ENCODE assay signal across 8 cellular contexts in the genomic region with DNA sequence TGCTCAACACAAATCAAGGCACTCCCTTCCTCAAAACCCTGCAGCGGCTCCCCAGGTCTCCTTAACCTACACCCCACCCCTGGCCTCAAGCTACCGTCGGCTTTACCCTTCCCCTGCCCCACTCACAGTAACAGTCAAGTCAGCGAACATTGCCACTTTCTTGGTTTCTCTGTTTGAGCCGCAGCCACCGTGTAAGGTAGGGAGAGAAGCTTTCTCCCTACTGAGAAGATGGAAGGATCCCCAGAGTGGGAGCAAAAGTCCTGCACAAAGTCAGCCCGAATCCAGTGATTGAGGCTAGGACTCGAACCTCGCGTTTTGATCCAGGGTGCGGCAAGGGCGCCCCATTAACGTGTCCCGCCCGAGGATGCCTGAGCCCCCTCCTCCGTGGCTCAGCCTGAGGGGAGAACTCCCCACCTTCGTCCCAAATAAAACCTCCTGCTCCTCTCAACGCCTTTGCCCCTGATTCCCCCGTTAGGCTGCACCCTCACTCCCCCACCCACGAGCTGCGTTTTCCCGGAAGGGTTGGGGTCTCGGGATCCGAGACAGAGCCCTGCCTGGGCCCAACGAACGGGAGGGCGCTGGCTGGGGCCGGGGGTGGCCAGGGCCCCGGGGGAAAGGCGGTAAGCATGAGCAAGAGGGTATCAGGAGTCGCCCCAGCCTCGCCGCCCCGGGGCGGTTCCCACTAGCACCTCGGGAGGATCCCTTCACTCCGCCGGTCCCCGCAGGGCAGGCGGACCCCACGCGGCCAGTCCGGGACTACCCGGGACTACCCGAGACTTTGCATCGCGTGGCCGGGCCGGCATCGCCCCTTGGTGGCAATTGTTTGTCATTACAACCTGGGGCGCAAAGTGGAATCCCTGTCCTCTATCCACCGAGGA. TPM values are rescaled to one million over a fixed set of nuclear protein-coding genes. Genes with fewer than 3 reads are reported as not detected.
DNase-seq lines count a peak whose midpoint lies in the region; ATAC-seq, FAIRE-seq and TF ChIP-seq lines count a peak whose summit lies in the region.

No MANE protein-coding gene starts in this region.

- H3K9me3 Mint-ChIP-seq in Caco-2 (ENCODE audit: unreplicated experiment), result no peaks in the 10 kb centered on the region

- H3K9me3 ChIP-seq in Caco-2 (no peaks in the 10 kb centered on the region), right atrium auricular region (no peaks in the 10 kb centered on the region)

- no TSS peak for BruUV-seq in Caco-2 (replicated peaks; lab: Mats Ljungman, UMichigan)

- H3K4me1 ChIP-seq in Caco-2, result peaks cover 11% of the 10 kb centered on the region
- peaks cover 0 to 8% of the 10 kb centered on the region in 2 donors for H3K4me1 ChIP-seq in right atrium auricular region

- H3K27ac ChIP-seq in right atrium auricular region, result no peak overlapping the region

- peak; percentile 75 for FAIRE-seq in HTR-8/SVneo (lab: Jason Lieb, UNC)

- H3K36me3 ChIP-seq in Caco-2 (ENCODE audit: control insufficient read depth, insufficient read depth, low read length) (no peaks in the 10 kb centered on the region), right atrium auricular region (no peaks in the 10 kb centered on the region)

- H3K4me3 ChIP-seq in Caco-2 (ENCODE audit: low read depth, low read length), result peak overlapping the region; percentile 17; the same call in 1 of the 2 replicates
- peak overlapping the region; percentile 19 to 40 for H3K4me3 ChIP-seq in right atrium auricular region

- H3K27ac Mint-ChIP-seq in Caco-2 (ENCODE audit: unreplicated experiment), result no peak overlapping the region

- ATAC-seq in HG03442 (IDR thresholded peaks at IDR 0.05; ENCODE audit: unreplicated experiment), result no peak

- H3K27me3 Mint-ChIP-seq in Caco-2 (ENCODE audit: insufficient read depth, unreplicated experiment), result peaks cover 3% of the 10 kb centered on the region

- intact Hi-C loops in Caco-2 (cut with micrococcal nuclease; ENCODE audit: unreplicated experiment), result loop anchor here (1.0 kb wide), 2 partner anchors 50 to 116 kb away; no protein-coding TSS in a partner anchor

- peak; percentile 84 to 98 for TF ChIP-seq CTCF in Caco-2 (IDR thresholded peaks at IDR 0.05; ENCODE audit: insufficient read depth in 1 of 2, low read depth in 1 of 2, low read length in 1 of 2, severe bottlenecking in 1 of 2, unreplicated experiment in 1 of 2)
- TF ChIP-seq CTCF in right atrium auricular region (IDR thresholded peaks at IDR 0.05), result peak; percentile 90 to 94

- H3K4me3 Mint-ChIP-seq in Caco-2 (ENCODE audit: unreplicated experiment), result peak overlapping the region; percentile 61

- no peaks in the 10 kb centered on the region for H3K36me3 Mint-ChIP-seq in Caco-2 (ENCODE audit: insufficient read depth, unreplicated experiment)

- DNase-seq in Caco-2 (peak; percentile 73 to 85), HTR-8/SVneo (ENCODE audit: insufficient read length, low spot score) (peak; percentile 84), SW480 (ENCODE audit: low spot score) (peak; percentile 28), amniotic epithelial cell (ENCODE audit: low read depth) (peak; percentile 32), right atrium auricular region (ENCODE audit: low spot score) (peak; percentile 72), putamen (ENCODE audit: low spot score) (peak; percentile 30), cerebellar nuclear complex (lab: John Stamatoyannopoulos, UW) (no peak)

- H3K27me3 ChIP-seq in Caco-2 (replicated peaks; ENCODE audit: control insufficient read depth, insufficient read depth, low read length) (no peaks in the 10 kb centered on the region), right atrium auricular region (peaks cover 0 to 3% of the 10 kb centered on the region in 2 donors)

- CTCF ChIA-PET in Caco-2 (lab: Charles Lee), result interaction anchor here (0.6 to 3.7 kb wide), 7 partner anchors 17 to 141 kb away, joined by 3 to 29 read pairs (median 4); no protein-coding TSS in a partner anchor

- no peaks in the 10 kb centered on the region for H3K4me1 Mint-ChIP-seq in Caco-2 (ENCODE audit: low read depth, unreplicated experiment)

- POLR2A ChIA-PET in Caco-2 (lab: Charles Lee), result no interaction called here

RNA-seq across cellular contexts. Expression of a gene that starts 9.9 kb away (rescaled TPM):
- total RNA-seq in Caco-2 (2022) (0.42 and 0.50 TPM in 2 replicates), right atrium auricular region (1 to 10 TPM; 1.7 to 4.5 TPM)

RNA-seq across cellular contexts. Expression of a gene that starts 20.3 kb away (rescaled TPM):
- total RNA-seq in Caco-2 (2022), result 41.7 and 43.5 TPM in 2 replicates
- 10 to 100 TPM; 21.0 to 25.0 TPM for total RNA-seq in right atrium auricular region

RNA-seq across cellular contexts. Expression of a gene that starts 40.8 kb away (rescaled TPM):
- not detected in 2 replicates for total RNA-seq in Caco-2 (2022)
- not detected for total RNA-seq in right atrium auricular region

RNA-seq across cellular contexts. Expression of a gene that starts 52.2 kb away (rescaled TPM):
- not detected in 2 replicates for total RNA-seq in Caco-2 (2022)
- total RNA-seq in right atrium auricular region, result not detected

Comparison
In these comparisons a context has a peak if more than half of its experiments do, and no peak if none do; other contexts are left out.
1. DNase-seq: peak in Caco-2 (2 of 2), HTR-8/SVneo (single experiment), SW480 (single experiment), amniotic epithelial cell (single experiment), right atrium auricular region (single experiment) and putamen (single experiment); none in cerebellar nuclear complex (0 of 2).